10 cellular contexts compared by ENCODE assay signal in the genomic region with DNA sequence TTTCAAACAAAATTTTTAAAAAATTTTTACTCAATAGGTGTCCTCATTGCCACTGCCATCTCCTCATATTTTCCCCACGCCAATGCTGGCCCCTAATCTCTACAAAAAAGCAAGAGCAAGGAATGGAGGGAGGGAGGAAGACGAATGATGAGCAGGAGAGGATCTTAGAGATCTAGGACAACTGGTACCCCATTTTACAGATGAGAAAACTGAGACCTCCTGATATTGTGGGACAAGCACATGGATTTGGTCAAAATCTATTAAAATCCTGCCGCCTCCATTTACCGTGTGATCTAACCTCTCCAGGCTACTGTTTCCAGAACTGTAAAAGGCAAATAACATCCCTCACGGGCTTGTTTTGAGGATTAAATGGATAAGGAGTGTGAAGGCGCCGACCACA. TPM values are rescaled to one million over a fixed set of nuclear protein-coding genes. Genes with fewer than 3 reads are reported as not detected.
DNase-seq lines count a peak whose midpoint lies in the region; ATAC-seq and TF ChIP-seq lines count a peak whose summit lies in the region.
"Had no signal": no experiment of that assay in that cellular context is flagged by ENCODE, and none has a peak within 500 bp of the region (broad histone marks: within the 10 kb centered on the region; RNA-seq: fewer than 3 reads in every experiment).

No MANE protein-coding gene starts in this region.

- no TSS peak for BruUV-seq in IMR-90 (replicated peaks; lab: Mats Ljungman, UMichigan)

- H3K9me3 Mint-ChIP-seq in nephron: no peaks in the 10 kb centered on the region

- H3K4me1 Mint-ChIP-seq in nephron: peaks cover 38% of the 10 kb centered on the region

- DNase-seq in AG04450 (ENCODE audit: low read depth, low spot score) (no peak), IMR-90 (no peak), colonic mucosa (no peak), SHP77 treated with DMSO at 0.1 percent for 48 hours (lab: John Stamatoyannopoulos, UW) (no peak), medulla oblongata (ENCODE audit: extremely low spot score) (no peak)
- DNase-seq: NCI-H1436 had no signal

- H3K23ac ChIP-seq in IMR-90 (ENCODE audit: low read depth, low read length): peak overlapping the region; percentile 46; the same call in 1 of the 2 replicates

- H3K27me3 ChIP-seq in AG04450 (ENCODE audit: control insufficient read depth, insufficient read depth, low read length): no peaks in the 10 kb centered on the region
- H3K27me3 ChIP-seq in IMR-90 (ENCODE audit: control insufficient read depth, insufficient read depth, low read length): no peaks in the 10 kb centered on the region
- H3K27me3 ChIP-seq in colonic mucosa: no peaks in the 10 kb centered on the region
- H3K27me3 ChIP-seq: body of pancreas had no signal

- peak overlapping the region; percentile 71; the same call in 1 of the 2 replicates for H3K4me3 ChIP-seq in AG04450 (ENCODE audit: low read depth, low read length)
- H3K4me3 ChIP-seq in IMR-90 (ENCODE audit: insufficient read depth, low read depth, low read length): no peak overlapping the region
- no peak overlapping the region for H3K4me3 ChIP-seq in colonic mucosa
- H3K4me3 ChIP-seq: body of pancreas had no signal

- H2BK20ac ChIP-seq in IMR-90 (ENCODE audit: low read depth, low read length): peak overlapping the region; percentile 17; the same call in 1 of the 2 replicates

- TF ChIP-seq CTCF in AG04450 (IDR thresholded peaks at IDR 0.05; ENCODE audit: low read depth, low read length): no peak
- no peak for TF ChIP-seq CTCF in IMR-90 (conservative IDR thresholded peaks at IDR 0.05; ENCODE audit: low read depth, low read length)
- no peak for TF ChIP-seq CTCF in colonic mucosa (IDR thresholded peaks at IDR 0.05)
- TF ChIP-seq CTCF in nephron (IDR thresholded peaks at IDR 0.05; ENCODE audit: unreplicated experiment in 3 of 3): no peak

- H3K4me3 Mint-ChIP-seq in nephron: peak overlapping the region in 1 of 3 experiments; percentile 42

- H3K56ac ChIP-seq in IMR-90 (ENCODE audit: extremely low read depth, insufficient read depth, low read length): no peak overlapping the region; the same call in 1 of the 2 replicates

- CTCF ChIA-PET in AG04450 (lab: Charles Lee) (no interaction called here), IMR-90 (lab: Yijun Ruan, JAX) (no interaction called here)

- H3K9me3 ChIP-seq in AG04450 (ENCODE audit: control insufficient read depth, insufficient read depth, low read length) (no peaks in the 10 kb centered on the region), IMR-90 (ENCODE audit: control insufficient read depth, insufficient read depth, low read length) (no peaks in the 10 kb centered on the region), colonic mucosa (no peaks in the 10 kb centered on the region)
- H3K9me3 ChIP-seq: body of pancreas had no signal

- peak overlapping the region; percentile 37; the same call in 2 of the 3 replicates for H2BK15ac ChIP-seq in IMR-90 (ENCODE audit: low read depth, low read length)

- H3K79me1 ChIP-seq in IMR-90 (ENCODE audit: low read depth in 1 of 2, low read length in 2 of 2): peaks cover 44 to 84% of the 10 kb centered on the region in 2 experiments

- H3K9me1 ChIP-seq in IMR-90 (ENCODE audit: insufficient read depth, low read length): peaks cover 42% of the 10 kb centered on the region

- intact Hi-C loops in IMR-90 (cut with micrococcal nuclease) (loop anchor here (5.0 kb wide), 3 partner anchors 76 to 536 kb away; no protein-coding TSS in a partner anchor), colonic mucosa (cut with DNase I) (no loop called here)

- WGBS in IMR-90 (ENCODE audit: extremely low coverage in 2 of 2, insufficient read length in 1 of 2), 2 experiments: no CpG with 5 or more reads among the region's 7 CpGs

- peak overlapping the region; percentile 48 for H2AK5ac ChIP-seq in IMR-90 (ENCODE audit: low read depth, low read length)

- H3K27ac Mint-ChIP-seq in nephron: peak overlapping the region in 2 of 3 experiments; percentile 87

- H3K4me2 ChIP-seq in IMR-90 (ENCODE audit: low read depth, low read length): peak overlapping the region; percentile 95

- no peak for ATAC-seq in IMR-90 (ENCODE audit: low read depth)
- no peak for ATAC-seq in HG03108 (IDR thresholded peaks at IDR 0.05; ENCODE audit: unreplicated experiment)
- ATAC-seq in GM21717 (IDR thresholded peaks at IDR 0.05; ENCODE audit: unreplicated experiment): no peak
- ATAC-seq: body of pancreas had no signal

- H3K9ac ChIP-seq in IMR-90 (ENCODE audit: low read depth, low read length): peak overlapping the region; percentile 47
- peak overlapping the region in 1 of 2 donors; percentile 7 for H3K9ac ChIP-seq in colonic mucosa (ENCODE audit: low read depth in 2 of 2, low read length in 2 of 2)

- no peak overlapping the region for H4K5ac ChIP-seq in IMR-90 (ENCODE audit: low read depth, low read length)

- H2BK5ac ChIP-seq in IMR-90 (ENCODE audit: low read depth, low read length, poor library complexity, severe bottlenecking): peak overlapping the region; percentile 95

- 0 out of 2 replicates have a peak overlapping the region, but pooled peaks have one; percentile 4 for H4K91ac ChIP-seq in IMR-90 (ENCODE audit: insufficient read depth, low read depth, low read length)

- in situ Hi-C loops in IMR-90 (cut with MboI; ENCODE audit: low sequenced_read_pairs): no loop called here

- peak overlapping the region; percentile 51 for H3K4ac ChIP-seq in IMR-90 (ENCODE audit: low read depth, low read length)

- peaks cover 75% of the 10 kb centered on the region for H4K20me1 ChIP-seq in IMR-90 (ENCODE audit: insufficient read depth, low read length)

- TF ChIP-seq POLR2A in IMR-90 (IDR thresholded peaks at IDR 0.05; ENCODE audit: low read depth, low read length): no peak

- H3K27me3 Mint-ChIP-seq in nephron (ENCODE audit: low read depth): peaks cover 6% of the 10 kb centered on the region

- no peak overlapping the region; a peak in 1 of 4 replicates for H4K8ac ChIP-seq in IMR-90 (ENCODE audit: low read depth in 2 of 2, low read length in 2 of 2)

- no peaks in the 10 kb centered on the region for H3K36me3 Mint-ChIP-seq in nephron (ENCODE audit: low read depth)

- H2AK9ac ChIP-seq in IMR-90 (replicated peaks; ENCODE audit: low read depth, low read length, poor library complexity): no peak overlapping the region

- H3K4me1 ChIP-seq in IMR-90 (ENCODE audit: control insufficient read depth, insufficient read depth, low read length) (peaks cover 23% of the 10 kb centered on the region), colonic mucosa (peaks cover 4% of the 10 kb centered on the region)

- POLR2A ChIA-PET in AG04450 (lab: Yijun Ruan, JAX): no interaction called here
- POLR2A ChIA-PET in IMR-90 (lab: Charles Lee; ENCODE audit: unreplicated experiment): interaction anchor here (1.1 kb wide), 1 partner anchor 79 kb away, joined by 4 read pairs; no protein-coding TSS in a partner anchor

- dilution Hi-C loops in IMR-90 (cut with HindIII; ENCODE audit: low sequenced_read_pairs, unreplicated experiment): no loop called here

- peak overlapping the region; percentile 33 for H3K14ac ChIP-seq in IMR-90 (replicated peaks; ENCODE audit: low read depth, low read length)

- no peak for TF ChIP-seq RAD21 in IMR-90 (IDR thresholded peaks at IDR 0.05; ENCODE audit: low read length)

- H3K27ac ChIP-seq in AG04450 (ENCODE audit: low read depth, low read length) (peak overlapping the region; percentile 83), IMR-90 (ENCODE audit: insufficient read depth, low read length) (peak overlapping the region; percentile 94), colonic mucosa (peak overlapping the region; percentile 68)

- no peak overlapping the region for H2AFZ ChIP-seq in IMR-90 (replicated peaks; ENCODE audit: low read length, poor library complexity)

- peaks cover 35% of the 10 kb centered on the region for H3K36me3 ChIP-seq in IMR-90 (ENCODE audit: control insufficient read depth, insufficient read depth, low read length)
- H3K36me3 ChIP-seq in colonic mucosa: no peaks in the 10 kb centered on the region

- peak overlapping the region; percentile 12; the same call in 1 of the 2 replicates for H3K18ac ChIP-seq in IMR-90 (ENCODE audit: low read depth, low read length)

- H2BK120ac ChIP-seq in IMR-90 (ENCODE audit: low read depth, low read length): peak overlapping the region; percentile 45; the same call in 1 of the 2 replicates

TF ChIP-seq in IMR-90, 13 proteins besides CTCF, POLR2A, EP300 and RAD21:
- TF ChIP-seq SMC3 (IDR thresholded peaks at IDR 0.05; ENCODE audit: low read depth, low read length) (no peak), MAZ (IDR thresholded peaks at IDR 0.05; ENCODE audit: borderline replicate concordance, low read depth, low read length) (no peak), NFE2L2 (IDR thresholded peaks at IDR 0.05; ENCODE audit: low read depth, low read length) (no peak), CEBPB (IDR thresholded peaks at IDR 0.05; ENCODE audit: low read depth, low read length) (no peak), FOS (IDR thresholded peaks at IDR 0.05; ENCODE audit: low read depth, low read length) (no peak), RCOR1 (IDR thresholded peaks at IDR 0.05; ENCODE audit: insufficient replicate concordance, low read length) (no peak), BHLHE40 (IDR thresholded peaks at IDR 0.05; ENCODE audit: low read depth, low read length) (no peak), CHD1 (IDR thresholded peaks at IDR 0.05; ENCODE audit: low read depth, low read length) (no peak)
- TF ChIP-seq, protein P1, sequence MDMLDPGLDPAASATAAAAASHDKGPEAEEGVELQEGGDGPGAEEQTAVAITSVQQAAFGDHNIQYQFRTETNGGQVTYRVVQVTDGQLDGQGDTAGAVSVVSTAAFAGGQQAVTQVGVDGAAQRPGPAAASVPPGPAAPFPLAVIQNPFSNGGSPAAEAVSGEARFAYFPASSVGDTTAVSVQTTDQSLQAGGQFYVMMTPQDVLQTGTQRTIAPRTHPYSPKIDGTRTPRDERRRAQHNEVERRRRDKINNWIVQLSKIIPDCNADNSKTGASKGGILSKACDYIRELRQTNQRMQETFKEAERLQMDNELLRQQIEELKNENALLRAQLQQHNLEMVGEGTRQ (IDR thresholded peaks at IDR 0.05; ENCODE audit: low read depth, low read length): no peak

RNA-seq across cellular contexts. Expression of a gene that starts 4.6 kb away (rescaled TPM):
- 98.3 and 112 TPM in 2 replicates for polyA plus RNA-seq in AG04450 (2011; rRNA removed)
- 162 and 188 TPM in 2 replicates for polyA minus RNA-seq in AG04450 (2011; rRNA and poly(A)+ RNA removed)
- total RNA-seq in IMR-90 (2012; rRNA removed): 23.9 and 25.6 TPM in 2 replicates
- 36.3 and 43.4 TPM in 2 replicates for polyA plus RNA-seq in IMR-90 (2012; rRNA removed)
- polyA plus RNA-seq in IMR-90 (2012; cell fraction: cytosol; rRNA removed): 26.1 and 37.9 TPM in 2 replicates
- polyA plus RNA-seq in IMR-90 (2012; cell fraction: nucleus; rRNA removed; ENCODE audit: low replicate concordance): 30.7 and 53.5 TPM in 2 replicates
- 10 to 100 TPM in 1 of 2 donors, 1 to 10 TPM in 1; 5.1 to 10.7 TPM for total RNA-seq in colonic mucosa
